ENCODE assay signal across 11 cellular contexts in genomic region chr20:1327827-1328679, GRCh38. TPM values are rescaled to one million over a fixed set of nuclear protein-coding genes. Genes with fewer than 3 reads are reported as not detected.
A peak's percentile ranks its signal among the peaks of the same experiment; 100 is the strongest.
DNase-seq lines count a peak whose midpoint lies in the region; ATAC-seq and TF ChIP-seq lines count a peak whose summit lies in the region.
"Had no signal": no experiment of that assay in that cellular context is flagged by ENCODE, and none has a peak within 500 bp of the region (broad histone marks: within the 10 kb centered on the region; RNA-seq: fewer than 3 reads in every experiment).

No MANE protein-coding gene starts in this region.

- H3K4me2 ChIP-seq in osteoblast (ENCODE audit: insufficient read depth, low read length), result peak overlapping the region; percentile 95

- ATAC-seq in HG03108 (IDR thresholded peaks at IDR 0.05; ENCODE audit: unreplicated experiment), result no peak

- peak overlapping the region; percentile 93 to 99 for H3K9ac ChIP-seq in duodenal mucosa (ENCODE audit: low read depth in 1 of 2, low read length in 2 of 2)

- peaks cover 31% of the 10 kb centered on the region for H4K20me1 ChIP-seq in osteoblast (ENCODE audit: insufficient read depth, low read length)

- no peak overlapping the region for H2AFZ ChIP-seq in osteoblast (ENCODE audit: low read length)

- H3K9me3 Mint-ChIP-seq in IgD-negative memory B cell, result no peaks in the 10 kb centered on the region
- H3K9me3 Mint-ChIP-seq: dendritic cell treated with granulocyte-macrophage colony-stimulating factor and Interleukin-4, amounts not matched to agents 40 ng/mL and 50 ng/mL, for 4 days; naive B cell had no signal

- no peaks in the 10 kb centered on the region for H3K36me3 Mint-ChIP-seq in IgD-negative memory B cell
- H3K36me3 Mint-ChIP-seq: naive B cell had no signal

- H3K27me3 ChIP-seq in duodenal mucosa (ENCODE audit: control insufficient read depth in 1 of 2, insufficient read depth in 2 of 2, low read length in 2 of 2), result no peaks in the 10 kb centered on the region
- H3K27me3 ChIP-seq in osteoblast (ENCODE audit: insufficient read depth, low read length), result no peaks in the 10 kb centered on the region
- H3K27me3 ChIP-seq in SJCRH30, result no peaks in the 10 kb centered on the region

- H3K4me1 ChIP-seq in duodenal mucosa (ENCODE audit: control insufficient read depth in 1 of 2, insufficient read depth in 2 of 2, low read length in 2 of 2), result peaks cover 49 to 61% of the 10 kb centered on the region in 2 donors
- peaks cover 44% of the 10 kb centered on the region for H3K4me1 ChIP-seq in osteoblast (ENCODE audit: insufficient read depth, low read length)
- H3K4me1 ChIP-seq in SJCRH30, result peaks cover 5% of the 10 kb centered on the region; the same call in 1 of the 2 replicates

- peaks cover 66% of the 10 kb centered on the region for H3K79me2 ChIP-seq in osteoblast (ENCODE audit: insufficient read depth, low read length)

- H3K4me3 ChIP-seq in duodenal mucosa (ENCODE audit: low read depth in 1 of 2, low read length in 2 of 2), result peak overlapping the region; percentile 81 to 92
- H3K4me3 ChIP-seq in osteoblast (ENCODE audit: insufficient read depth, low read length), result peak overlapping the region; percentile 91
- no peak overlapping the region for H3K4me3 ChIP-seq in SJCRH30

- peak overlapping the region in 2 of 3 donors; percentile 90 to 94 for H3K27ac Mint-ChIP-seq in IgD-negative memory B cell
- H3K27ac Mint-ChIP-seq: dendritic cell treated with granulocyte-macrophage colony-stimulating factor and Interleukin-4, amounts not matched to agents 40 ng/mL and 50 ng/mL, for 4 days had no signal

- H3K36me3 ChIP-seq in duodenal mucosa (ENCODE audit: control insufficient read depth in 1 of 2, insufficient read depth in 2 of 2, low read length in 2 of 2), result peaks cover 5 to 6% of the 10 kb centered on the region in 2 donors
- H3K36me3 ChIP-seq in osteoblast (ENCODE audit: insufficient read depth, low read length), result peaks cover 9% of the 10 kb centered on the region
- H3K36me3 ChIP-seq in SJCRH30, result no peaks in the 10 kb centered on the region; the same call in 1 of the 2 replicates

- H3K27ac ChIP-seq in duodenal mucosa (ENCODE audit: low read depth, low read length) (peak overlapping the region; percentile 94), osteoblast (ENCODE audit: low read depth, low read length) (peak overlapping the region; percentile 100), SJCRH30 (no peak overlapping the region)

- H3K9me3 ChIP-seq in duodenal mucosa (ENCODE audit: control insufficient read depth in 1 of 2, low read length in 2 of 2), result no peaks in the 10 kb centered on the region
- no peaks in the 10 kb centered on the region for H3K9me3 ChIP-seq in osteoblast (ENCODE audit: low read depth, low read length)
- H3K9me3 ChIP-seq in SJCRH30 (replicated peaks), result no peaks in the 10 kb centered on the region

- peak overlapping the region in 1 of 4 donors; percentile 24 for H3K4me3 Mint-ChIP-seq in IgD-negative memory B cell
- H3K4me3 Mint-ChIP-seq: dendritic cell treated with granulocyte-macrophage colony-stimulating factor and Interleukin-4, amounts not matched to agents 40 ng/mL and 50 ng/mL, for 4 days had no signal

- no peak for TF ChIP-seq CTCF in osteoblast (IDR thresholded peaks at IDR 0.05; ENCODE audit: extremely low read depth, low read depth, low read length)

- DNase-seq in AG20443 (ENCODE audit: low spot score), result peak; percentile 2
- no peak for DNase-seq in osteoblast (ENCODE audit: insufficient read length, low spot score, missing footprints)
- DNase-seq in AML-193 (lab: John Stamatoyannopoulos, UW), result no peak
- DNase-seq in epidermal melanocyte (ENCODE audit: insufficient read length, low spot score), result no peak
- DNase-seq in SJCRH30, result no peak
- DNase-seq: naive B cell, SW 1271 had no signal

- peaks cover 12 to 32% (median 29%) of the 10 kb centered on the region in 3 donors for H3K4me1 Mint-ChIP-seq in IgD-negative memory B cell

- H3K27me3 Mint-ChIP-seq in IgD-negative memory B cell, result no peaks in the 10 kb centered on the region
- H3K27me3 Mint-ChIP-seq: dendritic cell treated with granulocyte-macrophage colony-stimulating factor and Interleukin-4, amounts not matched to agents 40 ng/mL and 50 ng/mL, for 4 days; naive B cell had no signal

RNA-seq across cellular contexts. Expression of gene SDCBP2, which starts 0.9 kb away (rescaled TPM):
- 0.91 TPM for polyA plus RNA-seq in IgD-negative memory B cell
- total RNA-seq in osteoblast, result 2.2 and 3.2 TPM in 2 replicates
- total RNA-seq in SJCRH30 (2014; rRNA removed; shearing (Covaris generic)), result 0.71 TPM in 2 replicates
